21 cellular contexts compared by ENCODE assay signal in genomic region chr3:38474928-38475605, GRCh38.
"Had no signal": no experiment of that assay in that cellular context is flagged by ENCODE, and none has a peak within 500 bp of the region (broad histone marks: within the 10 kb centered on the region; RNA-seq: fewer than 3 reads in every experiment).

No MANE protein-coding gene starts in this region.

- H3K27me3 Mint-ChIP-seq: activated CD8-positive, alpha-beta T cell treated with anti-CD3 and anti-CD28 coated beads for 36 hours; activated naive CD4-positive, alpha-beta T cell treated with anti-CD3 and anti-CD28 coated beads, Interleukin-2, amount 50 U/mL, for 24 hours; activated T-cell treated with anti-CD3 and anti-CD28 coated beads, Interleukin-2, amount 50 U/mL, for 24 hours; brain had no signal

- H3K4me3 ChIP-seq: K562 had no signal

- DNase-seq: activated CD4-positive, alpha-beta T cell treated with anti-CD3 and anti-CD28 coated beads for 4 hours; activated CD8-positive, alpha-beta T cell treated with anti-CD3 and anti-CD28 coated beads for 36 hours; activated effector memory CD4-positive, alpha-beta T cell treated with Interleukin-2 at 50 U/mL for 16 hours; activated naive CD4-positive, alpha-beta T cell; activated T-cell treated with anti-CD3 and anti-CD28 coated beads, Interleukin-2, amount 50 U/mL, for 24 hours; amygdala; Karpas-422; NCI-H1048; NCI-H146; NCI-H187 treated with DMSO at 0.1 percent for 48 hours; NCI-H2081 treated with DMSO at 0.1 percent for 48 hours; NCI-H446; NCI-H524; NCI-H748 treated with DMSO at 0.1 percent for 48 hours; SIG-M5; T-helper 2 cell; WERI-Rb-1 had no signal

- H3K4me3 Mint-ChIP-seq: activated CD8-positive, alpha-beta T cell treated with anti-CD3 and anti-CD28 coated beads for 36 hours; activated naive CD4-positive, alpha-beta T cell treated with anti-CD3 and anti-CD28 coated beads, Interleukin-2, amount 50 U/mL, for 24 hours; activated T-cell treated with anti-CD3 and anti-CD28 coated beads, Interleukin-2, amount 50 U/mL, for 24 hours; activated T-helper 1 cell treated with anti-CD3 and anti-CD28 coated beads, Interleukin-12 subunit alpha, Interleukin-12 subunit beta, Interleukin-2, Interleukin-4 antibody, amounts not matched to agents 30 ng/mL and 10 ng/mL and 1 ng/mL, durations not matched to agents 14 hours and 24 hours and 36 hours; brain had no signal

- H3K9me3 Mint-ChIP-seq: activated T-cell treated with anti-CD3 and anti-CD28 coated beads, Interleukin-2, amount 50 U/mL, for 24 hours had no signal

- H3K27ac ChIP-seq: WERI-Rb-1 had no signal

- H3K27ac Mint-ChIP-seq: activated CD8-positive, alpha-beta T cell treated with anti-CD3 and anti-CD28 coated beads for 36 hours; activated naive CD4-positive, alpha-beta T cell treated with anti-CD3 and anti-CD28 coated beads, Interleukin-2, amount 50 U/mL, for 24 hours; activated T-helper 1 cell treated with anti-CD3 and anti-CD28 coated beads, Interleukin-12 subunit alpha, Interleukin-12 subunit beta, Interleukin-2, Interleukin-4 antibody, amounts not matched to agents 30 ng/mL and 10 ng/mL and 1 ng/mL, durations not matched to agents 14 hours and 24 hours and 36 hours had no signal
